Comparison of ENCODE assay signal across 8 cellular contexts in the genomic region with DNA sequence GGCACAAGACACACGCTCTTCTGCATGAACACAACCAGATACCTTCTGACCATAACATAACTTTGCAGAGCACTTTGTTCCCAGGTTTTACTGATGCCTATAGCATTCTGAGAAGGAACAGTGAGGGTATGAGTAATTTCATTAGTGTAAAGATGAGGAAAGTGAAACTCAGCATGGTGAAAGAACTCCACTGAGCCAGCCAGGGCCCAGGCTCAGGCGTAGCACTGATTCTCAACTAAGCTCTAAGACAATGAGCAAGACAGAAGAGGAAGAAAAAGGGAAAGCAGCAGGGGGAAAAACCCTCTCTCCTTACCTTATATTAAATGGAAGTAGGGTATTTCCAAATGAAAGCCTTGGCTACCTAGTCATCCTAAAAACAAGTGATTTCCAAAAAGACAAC.
DNase-seq lines count a peak whose midpoint lies in the region; ATAC-seq and FAIRE-seq lines count a peak whose summit lies in the region.
"Not testable (repeated sequence)": the region's sequence is repeated elsewhere in the genome, so short reads cannot be mapped to it uniquely, and the experiment has no call there.

No MANE protein-coding gene starts in this region.

- H3K27ac Mint-ChIP-seq in activated CD4-positive, alpha-beta T cell treated with anti-CD3 and anti-CD28 coated beads, Interleukin-2, amount 10 ng/mL, durations not matched to agents 24 days and 14 days: peak overlapping the region; percentile 88
- peak overlapping the region; percentile 76 for H3K27ac Mint-ChIP-seq in activated naive CD8-positive, alpha-beta T cell treated with anti-CD3 and anti-CD28 coated beads for 36 hours
- peak overlapping the region; percentile 84 for H3K27ac Mint-ChIP-seq in stimulated activated naive B cell treated with anti-CD40 and anti-IgM and Interleukin-4, amounts not matched to agents 10 μg/mL and 1 μg/mL and 100 μg/mL, for 72 hours

- intact Hi-C loops in activated CD4-positive, alpha-beta T cell treated with anti-CD3 and anti-CD28 coated beads, Interleukin-2, amount 10 ng/mL, durations not matched to agents 24 days and 14 days (cut with micrococcal nuclease): not testable (repeated sequence)

- DNase-seq in GM19239 (ENCODE audit: insufficient read length, low spot score); activated CD4-positive, alpha-beta T cell treated with anti-CD3 and anti-CD28 coated beads, Interleukin-2, amount 10 ng/mL, durations not matched to agents 24 days and 14 days; activated naive CD8-positive, alpha-beta T cell treated with anti-CD3 and anti-CD28 coated beads for 36 hours; stimulated activated naive B cell treated with anti-CD40 and anti-IgM and Interleukin-4, amounts not matched to agents 10 μg/mL and 1 μg/mL and 100 μg/mL, for 72 hours: not testable (repeated sequence)

- not testable (repeated sequence) for H3K9me3 Mint-ChIP-seq in activated CD4-positive, alpha-beta T cell treated with anti-CD3 and anti-CD28 coated beads, Interleukin-2, amount 10 ng/mL, durations not matched to agents 24 days and 14 days; activated naive CD8-positive, alpha-beta T cell treated with anti-CD3 and anti-CD28 coated beads for 36 hours; stimulated activated naive B cell treated with anti-CD40 and anti-IgM and Interleukin-4, amounts not matched to agents 10 μg/mL and 1 μg/mL and 100 μg/mL, for 72 hours

- not testable (repeated sequence) for H3K27me3 Mint-ChIP-seq in activated CD4-positive, alpha-beta T cell treated with anti-CD3 and anti-CD28 coated beads, Interleukin-2, amount 10 ng/mL, durations not matched to agents 24 days and 14 days; activated naive CD8-positive, alpha-beta T cell treated with anti-CD3 and anti-CD28 coated beads for 36 hours; stimulated activated naive B cell treated with anti-CD40 and anti-IgM and Interleukin-4, amounts not matched to agents 10 μg/mL and 1 μg/mL and 100 μg/mL, for 72 hours

- ATAC-seq in GM18498 (IDR thresholded peaks at IDR 0.05; ENCODE audit: unreplicated experiment) (peak; percentile 75), GM21619 (IDR thresholded peaks at IDR 0.05; ENCODE audit: unreplicated experiment) (peak; percentile 53), HG02884 (IDR thresholded peaks at IDR 0.05; ENCODE audit: unreplicated experiment) (peak; percentile 75), HG03378 (IDR thresholded peaks at IDR 0.05; ENCODE audit: unreplicated experiment) (peak; percentile 68)
- ATAC-seq in stimulated activated naive B cell treated with anti-CD40 and anti-IgM and Interleukin-4, amounts not matched to agents 10 μg/mL and 1 μg/mL and 100 μg/mL, for 72 hours (replicated peaks): peak; percentile 82 to 86

- not testable (repeated sequence) for H3K4me1 Mint-ChIP-seq in activated CD4-positive, alpha-beta T cell treated with anti-CD3 and anti-CD28 coated beads, Interleukin-2, amount 10 ng/mL, durations not matched to agents 24 days and 14 days; activated naive CD8-positive, alpha-beta T cell treated with anti-CD3 and anti-CD28 coated beads for 36 hours
- peaks cover 2 to 12% of the 10 kb centered on the region in 2 donors for H3K4me1 Mint-ChIP-seq in stimulated activated naive B cell treated with anti-CD40 and anti-IgM and Interleukin-4, amounts not matched to agents 10 μg/mL and 1 μg/mL and 100 μg/mL, for 72 hours

- H3K36me3 Mint-ChIP-seq in activated CD4-positive, alpha-beta T cell treated with anti-CD3 and anti-CD28 coated beads, Interleukin-2, amount 10 ng/mL, durations not matched to agents 24 days and 14 days (ENCODE audit: low read depth); activated naive CD8-positive, alpha-beta T cell treated with anti-CD3 and anti-CD28 coated beads for 36 hours; stimulated activated naive B cell treated with anti-CD40 and anti-IgM and Interleukin-4, amounts not matched to agents 10 μg/mL and 1 μg/mL and 100 μg/mL, for 72 hours: not testable (repeated sequence)

- H3K4me3 Mint-ChIP-seq in activated CD4-positive, alpha-beta T cell treated with anti-CD3 and anti-CD28 coated beads, Interleukin-2, amount 10 ng/mL, durations not matched to agents 24 days and 14 days: peak overlapping the region; percentile 66
- H3K4me3 Mint-ChIP-seq in activated naive CD8-positive, alpha-beta T cell treated with anti-CD3 and anti-CD28 coated beads for 36 hours: peak overlapping the region; percentile 12
- not testable (repeated sequence) for H3K4me3 Mint-ChIP-seq in stimulated activated naive B cell treated with anti-CD40 and anti-IgM and Interleukin-4, amounts not matched to agents 10 μg/mL and 1 μg/mL and 100 μg/mL, for 72 hours

- peak; percentile 74 for FAIRE-seq in GM19239 (lab: Jason Lieb, UNC)
